ENCODE assay signal across 18 cellular contexts in the genomic region with DNA sequence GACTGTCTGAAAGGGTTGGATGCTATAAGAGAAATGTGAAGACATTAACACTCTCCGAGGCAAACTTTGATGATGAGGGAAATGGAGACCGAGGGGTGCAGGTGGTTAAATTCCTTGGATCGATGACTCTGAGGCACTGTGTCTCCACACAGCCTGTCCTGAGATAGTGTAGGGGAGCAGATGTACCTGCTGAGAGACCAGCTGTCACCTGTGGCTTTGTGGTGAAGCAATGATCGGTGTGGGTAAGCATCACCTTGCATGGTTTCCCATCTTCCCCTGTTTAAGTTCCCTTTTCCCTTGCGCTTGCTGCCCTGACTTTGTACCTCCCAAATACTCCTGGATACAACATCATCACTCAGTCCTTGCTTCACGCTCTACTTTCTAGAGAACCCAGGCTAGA. TPM values are rescaled to one million over a fixed set of nuclear protein-coding genes. Genes with fewer than 3 reads are reported as not detected.
A peak's percentile ranks its signal among the peaks of the same experiment; 100 is the strongest.
DNase-seq lines count a peak whose midpoint lies in the region; ATAC-seq, FAIRE-seq and TF ChIP-seq lines count a peak whose summit lies in the region.
"Had no signal": no experiment of that assay in that cellular context is flagged by ENCODE, and none has a peak within 500 bp of the region (broad histone marks: within the 10 kb centered on the region; RNA-seq: fewer than 3 reads in every experiment).

No MANE protein-coding gene starts in this region.

- H3K9me3 Mint-ChIP-seq in Caco-2 (ENCODE audit: unreplicated experiment): no peaks in the 10 kb centered on the region
- no peaks in the 10 kb centered on the region for H3K9me3 Mint-ChIP-seq in chondrocyte (ENCODE audit: low read depth)
- H3K9me3 Mint-ChIP-seq: CD8-positive, alpha-beta T cell; GM23338; HFFc6; IgD-negative memory B cell had no signal

- H3K27ac Mint-ChIP-seq in Caco-2 (ENCODE audit: unreplicated experiment) (peak overlapping the region; percentile 6), chondrocyte (ENCODE audit: unreplicated experiment) (no peak overlapping the region)
- H3K27ac Mint-ChIP-seq: B cell; CD8-positive, alpha-beta T cell; GM23338; HFFc6; IgD-negative memory B cell had no signal

- no peaks in the 10 kb centered on the region for H3K36me3 ChIP-seq in Caco-2 (ENCODE audit: control insufficient read depth, insufficient read depth, low read length)
- H3K36me3 ChIP-seq: BLaER1 treated with 17β-estradiol and CSF1 and Interleukin-3, amounts not matched to agents 10 nM and 100 nM had no signal

- peaks cover 29% of the 10 kb centered on the region for H3K4me1 ChIP-seq in Caco-2

- ATAC-seq in HG02870 (IDR thresholded peaks at IDR 0.05; ENCODE audit: unreplicated experiment): no peak
- ATAC-seq: CD8-positive, alpha-beta T cell; GM23338; HCT116 had no signal

- H3K9me3 ChIP-seq in Caco-2: no peaks in the 10 kb centered on the region

- BruUV-seq in Caco-2 (replicated peaks; lab: Mats Ljungman, UMichigan): no TSS peak

- H3K4me1 Mint-ChIP-seq in Caco-2 (ENCODE audit: low read depth, unreplicated experiment): peaks cover 46% of the 10 kb centered on the region
- no peaks in the 10 kb centered on the region for H3K4me1 Mint-ChIP-seq in chondrocyte (ENCODE audit: low read depth)
- H3K4me1 Mint-ChIP-seq: B cell, IgD-negative memory B cell had no signal

- no peaks in the 10 kb centered on the region for H3K36me3 Mint-ChIP-seq in Caco-2 (ENCODE audit: insufficient read depth, unreplicated experiment)
- no peaks in the 10 kb centered on the region for H3K36me3 Mint-ChIP-seq in chondrocyte (ENCODE audit: low read depth)
- H3K36me3 Mint-ChIP-seq: CD8-positive, alpha-beta T cell; IgD-negative memory B cell had no signal

- CTCF ChIA-PET in Caco-2 (lab: Charles Lee): interaction anchor here (0.6 to 1.4 kb wide), 3 partner anchors 11 to 177 kb away, joined by 3 to 5 read pairs (median 3); no protein-coding TSS in a partner anchor

- DNase-seq in Caco-2 (no peak), NCI-H2171 (lab: John Stamatoyannopoulos, UW) (peak; percentile 42), cerebellar cortex (ENCODE audit: low spot score) (peak; percentile 93), urothelium cell line (ENCODE audit: low spot score) (no peak), chondrocyte (ENCODE audit: low spot score) (no peak)
- DNase-seq: CD8-positive, alpha-beta T cell; DMS153; DMS79; GF-D8; H7; HFFc6 had no signal

- intact Hi-C loops in Caco-2 (cut with micrococcal nuclease; ENCODE audit: unreplicated experiment): loop anchor here (2.0 kb wide), 1 partner anchor 15 kb away; no protein-coding TSS in a partner anchor

- H3K4me3 Mint-ChIP-seq in Caco-2 (ENCODE audit: unreplicated experiment): no peak overlapping the region
- H3K4me3 Mint-ChIP-seq in chondrocyte (ENCODE audit: unreplicated experiment): no peak overlapping the region
- H3K4me3 Mint-ChIP-seq: B cell; CD8-positive, alpha-beta T cell; GM23338; HFFc6; IgD-negative memory B cell had no signal

- H3K4me3 ChIP-seq in Caco-2 (ENCODE audit: low read depth, low read length): no peak overlapping the region
- H3K4me3 ChIP-seq: BLaER1 treated with 17β-estradiol and CSF1 and Interleukin-3, amounts not matched to agents 10 nM and 100 nM; GM23338 had no signal

- no peak for TF ChIP-seq CTCF in Caco-2 (IDR thresholded peaks at IDR 0.05; ENCODE audit: insufficient read depth in 1 of 2, low read depth in 1 of 2, low read length in 1 of 2, severe bottlenecking in 1 of 2, unreplicated experiment in 1 of 2)
- no peak for TF ChIP-seq CTCF in chondrocyte (IDR thresholded peaks at IDR 0.05)

- H3K27me3 Mint-ChIP-seq in Caco-2 (ENCODE audit: insufficient read depth, unreplicated experiment): no peaks in the 10 kb centered on the region
- H3K27me3 Mint-ChIP-seq in chondrocyte (ENCODE audit: low read depth): peaks cover 45% of the 10 kb centered on the region

- POLR2A ChIA-PET in Caco-2 (lab: Charles Lee): interaction anchor here (1.1 kb wide), 1 partner anchor 10 kb away, joined by 9 read pairs; no protein-coding TSS in a partner anchor

- peak; percentile 32 for FAIRE-seq in urothelium cell line (lab: Jason Lieb, UNC)
- FAIRE-seq: HTR-8/SVneo had no signal

- H3K27me3 ChIP-seq in Caco-2 (replicated peaks; ENCODE audit: control insufficient read depth, insufficient read depth, low read length): no peaks in the 10 kb centered on the region
- H3K27me3 ChIP-seq: BLaER1 treated with 17β-estradiol and CSF1 and Interleukin-3, amounts not matched to agents 10 nM and 100 nM had no signal

RNA-seq across cellular contexts. Expression of a gene that starts 9.8 kb away (rescaled TPM):
- total RNA-seq in Caco-2 (2022): 52.7 and 54.0 TPM in 2 replicates
- total RNA-seq in chondrocyte: 22.6 to 25.7 TPM (median 22.7 TPM) in 3 replicates

RNA-seq across cellular contexts. Expression of a gene that starts 52.4 kb away (rescaled TPM):
- total RNA-seq in Caco-2 (2022) (10.5 and 13.1 TPM in 2 replicates), chondrocyte (8.5 to 11.2 TPM (median 8.7 TPM) in 3 replicates)

Comparison
In these comparisons a context has a peak if more than half of its experiments do, and no peak if none do; other contexts are left out.
1. DNase-seq: peak in NCI-H2171 (single experiment) and cerebellar cortex (single experiment); none in Caco-2 (0 of 2), urothelium cell line (single experiment) and chondrocyte (single experiment).